Comparison of ENCODE assay signal across 9 cellular contexts in the genomic region with DNA sequence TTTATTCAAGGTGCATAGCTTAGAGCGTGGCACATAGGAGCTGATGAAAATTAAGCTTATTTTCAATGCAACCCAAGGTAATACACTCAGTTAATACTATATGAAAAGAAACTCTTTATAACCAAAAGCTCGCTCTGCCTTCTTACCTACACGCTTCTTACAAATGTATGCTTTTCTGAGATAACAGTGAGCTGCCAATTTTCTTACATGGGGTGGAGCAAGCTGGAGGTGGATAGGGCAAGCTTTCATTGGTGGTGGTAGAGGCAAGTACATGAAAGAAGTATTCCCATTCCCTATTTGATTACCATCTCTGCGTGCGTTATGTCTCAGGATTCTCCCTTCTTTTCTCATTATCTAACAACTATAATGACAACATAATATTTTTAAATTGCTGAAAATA.
"Had no signal": no experiment of that assay in that cellular context is flagged by ENCODE, and none has a peak within 500 bp of the region (broad histone marks: within the 10 kb centered on the region; RNA-seq: fewer than 3 reads in every experiment).

No MANE protein-coding gene starts in this region.

- H3K4me3 Mint-ChIP-seq: GM23338, H9, IgD-negative memory B cell had no signal

- H2AFZ ChIP-seq: GM23338 had no signal

- FAIRE-seq: H1, H54, HepG2, HTR-8/SVneo had no signal

- ATAC-seq: GM23338, HepG2 had no signal

- H3K4me2 ChIP-seq: GM23338 had no signal

- H3K4me3 ChIP-seq: GM23338 had no signal

- H3K9me3 Mint-ChIP-seq: GM23338, IgD-negative memory B cell had no signal

- H3K27ac Mint-ChIP-seq: GM23338, H9, IgD-negative memory B cell had no signal

- DNase-seq: H9, HCEC 1CT, KG1 had no signal

- H3K27me3 Mint-ChIP-seq: IgD-negative memory B cell had no signal
